In the genomic region with DNA sequence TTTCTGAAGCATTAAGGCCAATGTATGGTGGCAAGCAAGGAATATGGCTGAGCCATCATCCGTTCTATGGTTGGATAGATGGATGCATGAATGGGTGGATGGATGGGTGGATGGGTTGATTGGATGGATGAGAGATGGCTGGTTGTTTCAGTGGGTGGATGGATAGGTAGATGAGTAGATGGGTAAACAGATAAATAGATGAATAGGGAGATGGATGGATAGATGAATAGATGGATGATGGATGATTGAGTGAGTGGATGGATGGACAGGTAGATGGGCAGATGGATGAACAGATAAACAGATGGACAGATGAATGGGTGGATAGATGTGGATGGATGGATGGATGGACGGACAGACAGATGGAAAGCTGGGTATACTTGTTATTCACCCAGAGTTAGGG, we compare ENCODE assay signal across 7 cellular contexts.
"Had no signal": no experiment of that assay in that cellular context is flagged by ENCODE, and none has a peak within 500 bp of the region (broad histone marks: within the 10 kb centered on the region; RNA-seq: fewer than 3 reads in every experiment).

No MANE protein-coding gene starts in this region.

- H3K4me3 ChIP-seq: GM23338 had no signal

- H3K4me3 Mint-ChIP-seq: GM23338, H9, HFFc6, IgD-negative memory B cell had no signal

- H3K9me3 Mint-ChIP-seq: GM23338, H9, HFFc6 had no signal

- H3K4me1 Mint-ChIP-seq: IgD-negative memory B cell had no signal

- H3K36me3 Mint-ChIP-seq: IgD-negative memory B cell had no signal

- H3K27ac ChIP-seq: HL-60 had no signal

- H3K27ac Mint-ChIP-seq: GM23338, H9, HFFc6, IgD-negative memory B cell had no signal

- DNase-seq: H9, HCEC 1CT, HFFc6, KBM-7 had no signal
